Comparison of ENCODE assay signal across 12 cellular contexts in the genomic region with DNA sequence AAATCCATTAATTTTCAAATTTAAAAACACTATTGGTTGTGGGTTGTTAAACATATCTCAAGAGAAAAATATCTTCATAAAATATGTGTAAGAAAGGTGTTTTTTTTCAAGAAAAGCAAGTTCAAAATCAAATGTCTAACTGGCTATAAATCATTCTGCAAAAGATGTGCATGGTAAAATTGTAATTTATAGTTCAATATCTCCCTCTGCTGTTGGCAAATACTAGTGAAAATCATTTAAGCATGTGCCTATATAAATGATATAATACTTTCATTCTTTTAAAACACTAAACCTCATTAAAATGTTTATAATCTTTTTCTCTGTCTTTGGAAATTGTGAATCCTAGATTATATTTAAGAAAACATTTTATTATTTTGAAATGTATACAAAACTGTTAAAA. TPM values are rescaled to one million over a fixed set of nuclear protein-coding genes. Genes with fewer than 3 reads are reported as not detected.
DNase-seq lines count a peak whose midpoint lies in the region; ATAC-seq and TF ChIP-seq lines count a peak whose summit lies in the region.
"Had no signal": no experiment of that assay in that cellular context is flagged by ENCODE, and none has a peak within 500 bp of the region (broad histone marks: within the 10 kb centered on the region; RNA-seq: fewer than 3 reads in every experiment).

No MANE protein-coding gene starts in this region.

- ATAC-seq in HG03097 (IDR thresholded peaks at IDR 0.05; ENCODE audit: low FRiP score, unreplicated experiment) (no peak), HG03175 (IDR thresholded peaks at IDR 0.05; ENCODE audit: unreplicated experiment) (no peak)

- no peaks in the 10 kb centered on the region for H3K4me1 Mint-ChIP-seq in neural progenitor cell
- H3K4me1 Mint-ChIP-seq: immature natural killer cell had no signal

- no peaks in the 10 kb centered on the region for H3K36me3 ChIP-seq in Loucy (ENCODE audit: insufficient read depth, low read length)
- H3K36me3 ChIP-seq in neural progenitor cell = no peaks in the 10 kb centered on the region

- H3K36me3 Mint-ChIP-seq in neural progenitor cell = no peaks in the 10 kb centered on the region
- H3K36me3 Mint-ChIP-seq: immature natural killer cell had no signal

- no peak overlapping the region for H3K4me3 Mint-ChIP-seq in neural progenitor cell
- H3K4me3 Mint-ChIP-seq: immature natural killer cell had no signal

- H3F3A ChIP-seq in Loucy (ENCODE audit: low read depth) (no peaks in the 10 kb centered on the region), neural progenitor cell (ENCODE audit: low read depth) (no peaks in the 10 kb centered on the region)

- TF ChIP-seq CTCF in Loucy (conservative IDR thresholded peaks at IDR 0.05; ENCODE audit: low read length) (peak; percentile 62), neural progenitor cell (IDR thresholded peaks at IDR 0.05) (peak; percentile 16)

- no peaks in the 10 kb centered on the region for H3K9me3 ChIP-seq in Loucy (ENCODE audit: insufficient read depth, low read depth, low read length)
- no peaks in the 10 kb centered on the region for H3K9me3 ChIP-seq in neural progenitor cell (ENCODE audit: low read depth)

- no peaks in the 10 kb centered on the region for H4K20me1 ChIP-seq in Loucy (ENCODE audit: insufficient read depth, low read length, poor library complexity, severe bottlenecking)
- H4K20me1 ChIP-seq in neural progenitor cell (ENCODE audit: low read depth) = no peaks in the 10 kb centered on the region

- no peaks in the 10 kb centered on the region for H3K9me2 ChIP-seq in Loucy (replicated peaks; ENCODE audit: low read depth, low read length)

- H2AFZ ChIP-seq in Loucy (ENCODE audit: low read length) (no peak overlapping the region), neural progenitor cell (replicated peaks) (no peak overlapping the region)

- in situ Hi-C loops in SK-MEL-5 (cut with HindIII; ENCODE audit: low pct_unique_long_range_greater_than_20kb, low sequenced_read_pairs) = no loop called here

- no peak overlapping the region for H3K9ac ChIP-seq in Loucy (ENCODE audit: low read depth, low read length, poor library complexity, severe bottlenecking)
- H3K9ac ChIP-seq in neural progenitor cell = no peak overlapping the region

- H3K27me3 ChIP-seq in Loucy (ENCODE audit: insufficient read depth, low read length, poor library complexity, severe bottlenecking) (no peaks in the 10 kb centered on the region), neural progenitor cell (no peaks in the 10 kb centered on the region)

- DNase-seq in NCI-H1436 (lab: John Stamatoyannopoulos, UW) (peak; percentile 0), NCI-H1436 treated with DMSO at 0.1 percent for 48 hours (lab: John Stamatoyannopoulos, UW) (no peak), SK-MEL-5 (ENCODE audit: low read depth, low spot score) (peak; percentile 40), neural progenitor cell (ENCODE audit: low spot score) (no peak), NCI-H2171 treated with DMSO at 0.1 percent for 48 hours (lab: John Stamatoyannopoulos, UW) (no peak)
- DNase-seq: activated effector memory CD4-positive, alpha-beta T cell treated with anti-CD3 and anti-CD28 coated beads, Interleukin-2, amount 50 U/mL, for 16 hours; DMS79; immature natural killer cell had no signal

- H3K4me1 ChIP-seq in Loucy (ENCODE audit: insufficient read depth, low read length, poor library complexity, severe bottlenecking) = no peaks in the 10 kb centered on the region
- no peaks in the 10 kb centered on the region for H3K4me1 ChIP-seq in neural progenitor cell

- H3K79me2 ChIP-seq in Loucy (ENCODE audit: insufficient read depth, low read length) (no peaks in the 10 kb centered on the region), neural progenitor cell (ENCODE audit: low read depth) (no peaks in the 10 kb centered on the region)

- H3K27ac ChIP-seq in neural progenitor cell = no peak overlapping the region

- H3K4me3 ChIP-seq in Loucy (ENCODE audit: low read length, poor library complexity, severe bottlenecking) (no peak overlapping the region), neural progenitor cell (no peak overlapping the region)

- H3K9me3 Mint-ChIP-seq in neural progenitor cell = no peaks in the 10 kb centered on the region

- H3K4me2 ChIP-seq in Loucy (ENCODE audit: low read depth, low read length, poor library complexity, severe bottlenecking) (no peak overlapping the region), neural progenitor cell (no peak overlapping the region)

- H3K27ac Mint-ChIP-seq in neural progenitor cell = no peak overlapping the region
- H3K27ac Mint-ChIP-seq: immature natural killer cell had no signal

- no peaks in the 10 kb centered on the region for H3K27me3 Mint-ChIP-seq in neural progenitor cell (ENCODE audit: insufficient read depth, low read depth)

RNA-seq across cellular contexts. Expression of a gene that starts 17.2 kb away (rescaled TPM):
- 0.74 and 0.85 TPM in 2 replicates for total RNA-seq in SK-MEL-5 (2014; rRNA removed; shearing (Covaris generic))
- 1.6 and 3.1 TPM in 2 replicates for polyA plus RNA-seq in SK-MEL-5 (2015; cell fraction: cytosol; rRNA removed)
- polyA plus RNA-seq in SK-MEL-5 (2015; cell fraction: nucleus; rRNA removed) = 3.6 and 5.2 TPM in 2 replicates
- 0.59 and 0.75 TPM in 2 replicates for total RNA-seq in neural progenitor cell (ENCODE audit: low replicate concordance)
- total RNA-seq: fibroblast of villous mesenchyme had no signal
- polyA plus RNA-seq: immature natural killer cell had no signal

Comparison
In these comparisons a context has a peak if more than half of its experiments do, and no peak if none do; other contexts are left out.
1. DNase-seq: peak in NCI-H1436 (single experiment) and SK-MEL-5 (single experiment); none in NCI-H1436 treated with DMSO at 0.1 percent for 48 hours (single experiment), neural progenitor cell (single experiment) and NCI-H2171 treated with DMSO at 0.1 percent for 48 hours (single experiment).